ENCODE assay signal across 1 cellular context in the genomic region with DNA sequence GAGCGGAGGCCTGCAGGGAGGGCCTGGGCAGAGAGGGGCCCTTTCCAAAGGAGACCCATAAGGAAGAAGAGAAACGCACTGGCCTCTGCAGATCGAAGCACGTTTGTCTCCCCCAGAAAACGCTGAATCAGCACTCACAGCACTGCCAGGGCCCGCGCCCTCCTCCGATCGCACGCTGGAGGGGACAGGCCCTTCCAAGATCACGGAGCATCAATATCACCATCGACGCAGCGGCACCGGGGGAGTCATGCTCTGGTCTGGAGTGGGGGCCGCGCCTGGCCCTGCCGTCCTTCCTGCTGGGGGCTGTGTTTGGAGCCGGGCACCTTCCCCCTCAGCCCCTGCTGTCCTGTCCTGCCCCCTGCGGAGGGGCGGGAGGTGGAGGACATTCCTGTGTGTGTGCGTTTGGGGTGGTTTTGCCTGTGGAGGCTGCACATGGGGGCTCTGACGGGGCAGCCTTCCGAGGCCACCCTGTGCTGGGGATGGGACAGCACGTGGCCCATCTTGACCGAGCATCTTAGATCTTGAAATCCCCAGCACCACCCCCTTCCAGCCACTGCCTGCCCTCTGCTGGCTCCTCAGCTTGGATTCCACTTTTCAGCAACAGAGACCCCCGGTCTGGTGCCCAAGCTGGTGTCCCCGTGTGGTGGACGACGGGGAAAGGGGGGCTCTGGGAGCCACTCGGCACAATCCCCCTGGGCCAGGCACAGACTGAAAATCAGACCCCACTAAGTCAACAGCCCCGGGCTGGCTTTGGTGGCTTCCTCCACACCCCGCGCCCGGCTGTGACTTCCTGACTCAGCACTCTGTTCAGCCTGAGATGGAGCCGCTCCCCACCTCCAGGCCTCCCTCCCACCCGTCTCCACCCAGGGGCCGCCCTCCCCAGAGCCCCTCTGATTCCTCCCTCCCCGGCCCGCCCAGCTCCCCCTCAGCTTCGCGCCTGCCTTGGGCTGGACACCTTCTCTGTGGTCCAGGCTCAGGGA.
A peak's percentile ranks its signal among the peaks of the same experiment; 100 is the strongest.
TF ChIP-seq lines count a peak whose summit lies in the region.

No MANE protein-coding gene starts in this region.

TF ChIP-seq in K562, 482 proteins besides CTCF, POLR2A, EP300 and RAD21 (continued from another document):
- TF ChIP-seq, protein P1, sequence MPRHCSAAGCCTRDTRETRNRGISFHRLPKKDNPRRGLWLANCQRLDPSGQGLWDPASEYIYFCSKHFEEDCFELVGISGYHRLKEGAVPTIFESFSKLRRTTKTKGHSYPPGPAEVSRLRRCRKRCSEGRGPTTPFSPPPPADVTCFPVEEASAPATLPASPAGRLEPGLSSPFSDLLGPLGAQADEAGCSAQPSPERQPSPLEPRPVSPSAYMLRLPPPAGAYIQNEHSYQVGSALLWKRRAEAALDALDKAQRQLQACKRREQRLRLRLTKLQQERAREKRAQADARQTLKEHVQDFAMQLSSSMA (CRISPR knock-in tag; IDR thresholded peaks at IDR 0.05) = no peak
- no peak for TF ChIP-seq NR2F6 (CRISPR knock-in tag; IDR thresholded peaks at IDR 0.05)
- TF ChIP-seq, protein P2, sequence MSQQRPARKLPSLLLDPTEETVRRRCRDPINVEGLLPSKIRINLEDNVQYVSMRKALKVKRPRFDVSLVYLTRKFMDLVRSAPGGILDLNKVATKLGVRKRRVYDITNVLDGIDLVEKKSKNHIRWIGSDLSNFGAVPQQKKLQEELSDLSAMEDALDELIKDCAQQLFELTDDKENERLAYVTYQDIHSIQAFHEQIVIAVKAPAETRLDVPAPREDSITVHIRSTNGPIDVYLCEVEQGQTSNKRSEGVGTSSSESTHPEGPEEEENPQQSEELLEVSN (IDR thresholded peaks at IDR 0.05; ENCODE audit: borderline replicate concordance in 1 of 2, extremely low read depth in 1 of 2, insufficient read depth in 1 of 2, insufficient read length in 1 of 2, low read depth in 1 of 2, low read length in 1 of 2, poor library complexity in 1 of 2, severe bottlenecking in 1 of 2) = peak in 1 of 2 experiments; percentile 68
